18 cellular contexts compared by ENCODE assay signal in genomic region chr10:43863270-43863669, GRCh38.
DNase-seq lines count a peak whose midpoint lies in the region; ATAC-seq and TF ChIP-seq lines count a peak whose summit lies in the region.
"Had no signal": no experiment of that assay in that cellular context is flagged by ENCODE, and none has a peak within 500 bp of the region (broad histone marks: within the 10 kb centered on the region; RNA-seq: fewer than 3 reads in every experiment).

No MANE protein-coding gene starts in this region.

- in situ Hi-C loops in mammary epithelial cell (cut with MboI; ENCODE audit: low sequenced_read_pairs in 2 of 2), result no loop called here

- H3K27ac ChIP-seq in mammary epithelial cell (ENCODE audit: insufficient read depth, low read depth, low read length) (no peak overlapping the region), gastroesophageal sphincter (peak overlapping the region in 3 of 4 donors; percentile 30 to 72 (median 66)), parathyroid adenoma (peak overlapping the region; percentile 55), vagina (peak overlapping the region; percentile 62), PC-9 (no peak overlapping the region)
- H3K27ac ChIP-seq: testis had no signal

- no peaks in the 10 kb centered on the region for H3K27me3 ChIP-seq in mammary epithelial cell (ENCODE audit: insufficient read depth, low read length)
- no peaks in the 10 kb centered on the region for H3K27me3 ChIP-seq in gastroesophageal sphincter
- H3K27me3 ChIP-seq in parathyroid adenoma (ENCODE audit: control insufficient read depth, insufficient read depth, low read length), result no peaks in the 10 kb centered on the region
- H3K27me3 ChIP-seq in vagina, result no peaks in the 10 kb centered on the region
- peaks cover 19% of the 10 kb centered on the region for H3K27me3 ChIP-seq in PC-9 (ENCODE audit: insufficient read depth, low read depth)
- H3K27me3 ChIP-seq: testis had no signal

- no peaks in the 10 kb centered on the region for H3K79me2 ChIP-seq in mammary epithelial cell (ENCODE audit: insufficient read depth, low read length)
- H3K79me2 ChIP-seq in parathyroid adenoma, result no peaks in the 10 kb centered on the region
- no peaks in the 10 kb centered on the region for H3K79me2 ChIP-seq in PC-9 (ENCODE audit: low read depth)

- no peak for ATAC-seq in gastroesophageal sphincter
- ATAC-seq in HG02870 (IDR thresholded peaks at IDR 0.05; ENCODE audit: unreplicated experiment), result no peak
- no peak for ATAC-seq in HG02884 (IDR thresholded peaks at IDR 0.05; ENCODE audit: unreplicated experiment)

- H3K4me3 ChIP-seq in mammary epithelial cell (replicated peaks in 1 of 3; ENCODE audit: insufficient read depth in 1 of 3, low read depth in 2 of 3, low read length in 3 of 3) (no peak overlapping the region), gastroesophageal sphincter (no peak overlapping the region), parathyroid adenoma (ENCODE audit: low read depth, low read length) (no peak overlapping the region), vagina (no peak overlapping the region), PC-9 (no peak overlapping the region)
- H3K4me3 ChIP-seq: testis had no signal

- peaks cover 17% of the 10 kb centered on the region for H3K9me3 ChIP-seq in mammary epithelial cell (replicated peaks; ENCODE audit: insufficient read depth, low read length)
- no peaks in the 10 kb centered on the region for H3K9me3 ChIP-seq in gastroesophageal sphincter
- no peaks in the 10 kb centered on the region for H3K9me3 ChIP-seq in parathyroid adenoma (ENCODE audit: control insufficient read depth, low read length)
- H3K9me3 ChIP-seq in vagina, result no peaks in the 10 kb centered on the region
- H3K9me3 ChIP-seq in PC-9 (ENCODE audit: insufficient read depth, low read depth), result no peaks in the 10 kb centered on the region
- H3K9me3 ChIP-seq: testis had no signal

- dilution Hi-C loops in mammary epithelial cell (cut with HindIII; ENCODE audit: low sequenced_read_pairs), result no loop called here

- H4K20me1 ChIP-seq in mammary epithelial cell (ENCODE audit: insufficient read depth, low read length) (no peaks in the 10 kb centered on the region), PC-9 (ENCODE audit: insufficient read depth) (no peaks in the 10 kb centered on the region)

- H3K9me3 Mint-ChIP-seq in MCF 10A (ENCODE audit: unreplicated experiment), result no peaks in the 10 kb centered on the region
- H3K9me3 Mint-ChIP-seq: CD4-positive, alpha-beta T cell had no signal

- H3K9me2 ChIP-seq in PC-9 (ENCODE audit: insufficient read depth), result no peaks in the 10 kb centered on the region

- no peak for TF ChIP-seq EP300 in gastroesophageal sphincter (IDR thresholded peaks at IDR 0.05)

- no peaks in the 10 kb centered on the region for H3K36me3 Mint-ChIP-seq in MCF 10A (ENCODE audit: insufficient read depth, unreplicated experiment)

- H3K36me3 ChIP-seq in mammary epithelial cell (ENCODE audit: insufficient read depth, low read length), result no peaks in the 10 kb centered on the region
- H3K36me3 ChIP-seq in gastroesophageal sphincter, result no peaks in the 10 kb centered on the region
- no peaks in the 10 kb centered on the region for H3K36me3 ChIP-seq in parathyroid adenoma (ENCODE audit: control insufficient read depth, insufficient read depth, low read length)
- no peaks in the 10 kb centered on the region for H3K36me3 ChIP-seq in vagina
- no peaks in the 10 kb centered on the region for H3K36me3 ChIP-seq in PC-9 (ENCODE audit: low read depth)

- peaks cover 16% of the 10 kb centered on the region for H3K4me1 Mint-ChIP-seq in MCF 10A (ENCODE audit: insufficient read depth, unreplicated experiment)

- H3K9ac ChIP-seq in mammary epithelial cell (ENCODE audit: insufficient read depth, low read length) (no peak overlapping the region), parathyroid adenoma (no peak overlapping the region)

- POLR2A ChIA-PET in MCF 10A (lab: Yijun Ruan, JAX), result no interaction called here
- POLR2A ChIA-PET in PC-9 (lab: Charles Lee; ENCODE audit: unreplicated experiment), result interaction anchor here (0.5 to 0.7 kb wide), 2 partner anchors 11 to 215 kb away, joined by 3 to 6 read pairs; partner anchors contain the start of gene ZNF32

- H3K27ac Mint-ChIP-seq in MCF 10A (ENCODE audit: low read depth, unreplicated experiment), result peak overlapping the region; percentile 39
- H3K27ac Mint-ChIP-seq: CD4-positive, alpha-beta T cell had no signal

- H3K4me3 Mint-ChIP-seq in MCF 10A (ENCODE audit: unreplicated experiment), result no peak overlapping the region
- H3K4me3 Mint-ChIP-seq: CD4-positive, alpha-beta T cell had no signal

- no peaks in the 10 kb centered on the region for H3F3A ChIP-seq in PC-9 (ENCODE audit: insufficient read depth, low read depth)

- 90% methylated on average over 9 of the region's 9 CpGs for WGBS in mammary epithelial cell (ENCODE audit: low coverage, missing lambda C conversion rate)
- 94% methylated on average over 9 of the region's 9 CpGs; no CpG with 5 or more reads in 1 of the 2 donors for WGBS in gastroesophageal sphincter (ENCODE audit: low coverage in 1 of 2), 2 donors

- BruUV-seq in MCF 10A (replicated peaks; lab: Mats Ljungman, UMichigan), result no TSS peak
- no TSS peak for BruUV-seq in mammary epithelial cell (replicated peaks; lab: Mats Ljungman, UMichigan)
- BruUV-seq in PC-9 (replicated peaks; lab: Mats Ljungman, UMichigan), result no TSS peak

- intact Hi-C loops in MCF 10A (cut with micrococcal nuclease), result no loop called here
- intact Hi-C loops in mammary epithelial cell (cut with micrococcal nuclease), result no loop called here
- intact Hi-C loops in vagina (cut with DNase I), result no loop called here
- intact Hi-C loops in PC-9 (cut with micrococcal nuclease; ENCODE audit: unreplicated experiment), result loop anchor here (1.0 to 5.0 kb wide), 2 partner anchors 9 to 1114 kb away; partner anchors contain the start of gene DEPP1

- CTCF ChIA-PET in MCF 10A (lab: Yijun Ruan, JAX), result no interaction called here
- CTCF ChIA-PET in mammary epithelial cell (lab: Charles Lee; ENCODE audit: low non-redundant PET), result no interaction called here
- CTCF ChIA-PET in PC-9 (lab: Charles Lee), result no interaction called here

- peaks cover 14% of the 10 kb centered on the region for H3K27me3 Mint-ChIP-seq in MCF 10A (ENCODE audit: insufficient read depth, unreplicated experiment)
- H3K27me3 Mint-ChIP-seq: CD4-positive, alpha-beta T cell had no signal

- H2AFZ ChIP-seq in mammary epithelial cell (ENCODE audit: low read depth, low read length) (no peak overlapping the region), parathyroid adenoma (no peak overlapping the region), PC-9 (no peak overlapping the region)

- H3K4me2 ChIP-seq in mammary epithelial cell (ENCODE audit: insufficient read depth, low read depth, low read length), result no peak overlapping the region
- no peak overlapping the region for H3K4me2 ChIP-seq in parathyroid adenoma (ENCODE audit: low read length)
- H3K4me2 ChIP-seq in PC-9, result no peak overlapping the region

- TF ChIP-seq POLR2A in gastroesophageal sphincter (IDR thresholded peaks at IDR 0.05) (no peak), vagina (IDR thresholded peaks at IDR 0.05) (no peak)

- H3K4me1 ChIP-seq in mammary epithelial cell (ENCODE audit: insufficient read depth, low read length), result no peaks in the 10 kb centered on the region
- H3K4me1 ChIP-seq in gastroesophageal sphincter, result peaks cover 0 to 6% (median 4%) of the 10 kb centered on the region in 3 donors
- H3K4me1 ChIP-seq in parathyroid adenoma, result no peaks in the 10 kb centered on the region
- H3K4me1 ChIP-seq in vagina, result peaks cover 42% of the 10 kb centered on the region
- no peaks in the 10 kb centered on the region for H3K4me1 ChIP-seq in PC-9 (replicated peaks; ENCODE audit: insufficient read depth)

- DNase-seq in MCF 10A (ENCODE audit: unreplicated experiment) (no peak), mammary epithelial cell (no peak), vagina (ENCODE audit: extremely low spot score in 2 of 2) (peak; percentile 64 to 82), PC-9 (no peak)
- DNase-seq: ACHN; activated CD4-positive, alpha-beta T cell treated with anti-CD3 and anti-CD28 coated beads, Interleukin-2, amount 50 U/mL, for 1 hour; amniotic stem cell; CD4-positive, alpha-beta T cell; hypothalamus; NCI-H1436 treated with DMSO at 0.1 percent for 48 hours; NCI-H345; stimulated activated CD4-positive, alpha-beta T cell treated with anti-CD3 and anti-CD28 coated beads, Interleukin-1b, Interleukin-23, amount 100 ng/mL, for 48 hours; T1000; testis had no signal

- TF ChIP-seq CTCF in MCF 10A (IDR thresholded peaks at IDR 0.05; ENCODE audit: unreplicated experiment) (no peak), mammary epithelial cell (conservative IDR thresholded peaks at IDR 0.05 in 1 of 2, IDR thresholded peaks at IDR 0.05 in 1 of 2; ENCODE audit: extremely low read depth in 1 of 2, insufficient read depth in 1 of 2, low read depth in 1 of 2, low read length in 2 of 2) (no peak), gastroesophageal sphincter (IDR thresholded peaks at IDR 0.05) (no peak), parathyroid adenoma (IDR thresholded peaks at IDR 0.05) (no peak), vagina (IDR thresholded peaks at IDR 0.05) (no peak), PC-9 (conservative IDR thresholded peaks at IDR 0.05) (no peak)

Comparison
In these comparisons a context has a peak if more than half of its experiments do, and no peak if none do; other contexts are left out.
1. DNase-seq: peak in vagina (2 of 2); none in MCF 10A (single experiment), mammary epithelial cell (single experiment) and PC-9 (0 of 2).
2. H3K27ac ChIP-seq: peak in gastroesophageal sphincter (3 of 4), parathyroid adenoma (single experiment) and vagina (single experiment); none in mammary epithelial cell (single experiment) and PC-9 (single experiment).